11 cellular contexts compared by ENCODE assay signal in genomic region chr5:172162348-172162747, GRCh38. TPM values are rescaled to one million over a fixed set of nuclear protein-coding genes. Genes with fewer than 3 reads are reported as not detected.
A peak's percentile ranks its signal among the peaks of the same experiment; 100 is the strongest.
DNase-seq lines count a peak whose midpoint lies in the region; ATAC-seq and TF ChIP-seq lines count a peak whose summit lies in the region.
"Had no signal": no experiment of that assay in that cellular context is flagged by ENCODE, and none has a peak within 500 bp of the region (broad histone marks: within the 10 kb centered on the region; RNA-seq: fewer than 3 reads in every experiment).

No MANE protein-coding gene starts in this region.

- peak overlapping the region; percentile 14 for H3K4me3 Mint-ChIP-seq in activated T-helper 17 cell treated with anti-CD3 and anti-CD28 coated beads, Interleukin-2, amount 50 U/mL, for 72 hours

- ATAC-seq in DND-41 (ENCODE audit: insufficient read depth, low read depth), result no peak
- no peak for ATAC-seq in activated T-helper 17 cell treated with anti-CD3 and anti-CD28 coated beads, Interleukin-2, amount 50 U/mL, for 72 hours (replicated peaks)
- no peak for ATAC-seq in GM21381 (IDR thresholded peaks at IDR 0.05; ENCODE audit: unreplicated experiment)
- ATAC-seq in left ventricle myocardium superior, result no peak

- no peak overlapping the region for H2AFZ ChIP-seq in DND-41 (ENCODE audit: low read depth, low read length)

- no peaks in the 10 kb centered on the region for H3K4me1 ChIP-seq in DND-41 (ENCODE audit: insufficient read depth, low read length)

- H3K4me1 Mint-ChIP-seq in activated T-helper 17 cell treated with anti-CD3 and anti-CD28 coated beads, Interleukin-2, amount 50 U/mL, for 72 hours, result peaks cover 28% of the 10 kb centered on the region

- H3K36me3 ChIP-seq in DND-41 (ENCODE audit: insufficient read depth, low read length), result no peaks in the 10 kb centered on the region; the same call in 1 of the 2 replicates
- H3K36me3 ChIP-seq: sigmoid colon had no signal

- 0 out of 2 replicates have a peak overlapping the region, but pooled peaks have one; percentile 19 for H3K27ac ChIP-seq in DND-41 (ENCODE audit: low read length)
- H3K27ac ChIP-seq: sigmoid colon had no signal

- peaks cover 23% of the 10 kb centered on the region for H4K20me1 ChIP-seq in DND-41 (ENCODE audit: insufficient read depth, low read length)

- H3K9me3 ChIP-seq in DND-41 (ENCODE audit: insufficient read depth, low read length, severe bottlenecking), result no peaks in the 10 kb centered on the region
- H3K9me3 ChIP-seq: sigmoid colon had no signal

- peaks cover 51% of the 10 kb centered on the region for H3K36me3 Mint-ChIP-seq in activated T-helper 17 cell treated with anti-CD3 and anti-CD28 coated beads, Interleukin-2, amount 50 U/mL, for 72 hours (ENCODE audit: low read depth)

- peak overlapping the region; percentile 81 for H3K27ac Mint-ChIP-seq in activated T-helper 17 cell treated with anti-CD3 and anti-CD28 coated beads, Interleukin-2, amount 50 U/mL, for 72 hours

- H3K4me2 ChIP-seq in DND-41 (ENCODE audit: insufficient read depth, low read length), result no peak overlapping the region

- intact Hi-C loops in left ventricle myocardium superior (cut with micrococcal nuclease), result no loop called here

- peaks cover 23% of the 10 kb centered on the region; the same call in 1 of the 2 replicates for H3K79me2 ChIP-seq in DND-41 (ENCODE audit: insufficient read depth, low read length)

- peak; percentile 16 for TF ChIP-seq CTCF in AG09319 (IDR thresholded peaks at IDR 0.05; ENCODE audit: low read depth, low read length)
- TF ChIP-seq CTCF in DND-41 (IDR thresholded peaks at IDR 0.05; ENCODE audit: borderline replicate concordance, extremely low read depth, low read length, poor library complexity, severe bottlenecking), result no peak

- no peak overlapping the region for H3K9ac ChIP-seq in DND-41 (ENCODE audit: low read depth, low read length)

- no peak overlapping the region for H3K4me3 ChIP-seq in DND-41 (ENCODE audit: low read depth in 1 of 2, low read length in 2 of 2)
- H3K4me3 ChIP-seq: sigmoid colon had no signal

- H3K9me3 Mint-ChIP-seq in activated T-helper 17 cell treated with anti-CD3 and anti-CD28 coated beads, Interleukin-2, amount 50 U/mL, for 72 hours, result no peaks in the 10 kb centered on the region

- no peak for DNase-seq in AG09319 (ENCODE audit: extremely low read depth, low read depth)
- no peak for DNase-seq in DND-41
- peak; percentile 57 for DNase-seq in hepatic stellate cell (ENCODE audit: low spot score)
- no peak for DNase-seq in HPDE6-E6E7 (ENCODE audit: extremely low spot score)
- DNase-seq in globus pallidus (ENCODE audit: low spot score), result no peak
- DNase-seq in left ventricle myocardium superior, result no peak
- DNase-seq: DMS79 treated with DMSO at 0.1 percent for 48 hours, NCI-H2171 treated with DMSO at 0.1 percent for 48 hours, sigmoid colon had no signal

- H3K27me3 Mint-ChIP-seq in activated T-helper 17 cell treated with anti-CD3 and anti-CD28 coated beads, Interleukin-2, amount 50 U/mL, for 72 hours, result no peaks in the 10 kb centered on the region

- H3K27me3 ChIP-seq in DND-41 (ENCODE audit: insufficient read depth, low read length, poor library complexity), result no peaks in the 10 kb centered on the region
- H3K27me3 ChIP-seq: sigmoid colon had no signal

RNA-seq across cellular contexts. Expression of gene STK10, which starts 25.7 kb away (rescaled TPM):
- 100 to 1,000 TPM; 140 to 158 TPM for total RNA-seq in activated T-helper 17 cell treated with anti-CD3 and anti-CD28 coated beads, Interleukin-2, amount 50 U/mL, for 72 hours
- 6.9 TPM for total RNA-seq in left ventricle myocardium superior

RNA-seq across cellular contexts. Expression of gene EFCAB9, which starts 31.6 kb away (rescaled TPM):
- total RNA-seq in activated T-helper 17 cell treated with anti-CD3 and anti-CD28 coated beads, Interleukin-2, amount 50 U/mL, for 72 hours, result not detected
- not detected for total RNA-seq in left ventricle myocardium superior
- total RNA-seq: sigmoid colon had no signal

Comparison
In these comparisons a context has a peak if more than half of its experiments do, and no peak if none do; other contexts are left out.
1. RNA of gene STK10, which starts 25.7 kb away (total RNA-seq): 140 to 158 TPM in activated T-helper 17 cell treated with anti-CD3 and anti-CD28 coated beads, Interleukin-2, amount 50 U/mL, for 72 hours; 6.9 TPM in left ventricle myocardium superior (single experiment); every median in the first group is over 10 times any median in the second.